In genomic region chr4:185143596-185143969, GRCh38 we compare ENCODE assay signal across 8 cellular contexts. TPM values are rescaled to one million over a fixed set of nuclear protein-coding genes. Genes with fewer than 3 reads are reported as not detected.
DNase-seq lines count a peak whose midpoint lies in the region; ATAC-seq and TF ChIP-seq lines count a peak whose summit lies in the region.

No MANE protein-coding gene starts in this region.

- no peaks in the 10 kb centered on the region for H3K27me3 ChIP-seq in CD8-positive, alpha-beta memory T cell (ENCODE audit: insufficient read depth, low read length, poor library complexity, severe bottlenecking)
- no peaks in the 10 kb centered on the region for H3K27me3 ChIP-seq in neural cell (ENCODE audit: insufficient read depth, low read depth, low read length)

- TF ChIP-seq CTCF in foreskin fibroblast (IDR thresholded peaks at IDR 0.05; ENCODE audit: low read depth, low read length) (no peak), neural cell (IDR thresholded peaks at IDR 0.05; ENCODE audit: poor library complexity, severe bottlenecking) (no peak), GM10266 (IDR thresholded peaks at IDR 0.05; ENCODE audit: control insufficient read depth, insufficient read depth, low read depth, missing control alignments) (no peak)

- peak overlapping the region; percentile 41 for H3K4me3 ChIP-seq in CD8-positive, alpha-beta memory T cell (ENCODE audit: low read length)
- H3K4me3 ChIP-seq in Jurkat, Clone E6-1 (ENCODE audit: low read length) = peak overlapping the region; percentile 68
- H3K4me3 ChIP-seq in foreskin fibroblast (ENCODE audit: low read depth in 1 of 2, low read length in 2 of 2) = peak overlapping the region; percentile 56 to 73
- H3K4me3 ChIP-seq in neural cell (ENCODE audit: low read length) = peak overlapping the region; percentile 74

- TF ChIP-seq EP300 in neural cell (conservative IDR thresholded peaks at IDR 0.05; ENCODE audit: poor library complexity, severe bottlenecking) = no peak

- TF ChIP-seq RAD21 in neural cell (conservative IDR thresholded peaks at IDR 0.05) = no peak

- peaks cover 8% of the 10 kb centered on the region for H3K4me1 ChIP-seq in CD8-positive, alpha-beta memory T cell (ENCODE audit: insufficient read depth, low read length)

- H3K9me2 ChIP-seq in neural cell (ENCODE audit: insufficient read depth, low read length) = no peaks in the 10 kb centered on the region

- no peaks in the 10 kb centered on the region for H3K9me3 ChIP-seq in CD8-positive, alpha-beta memory T cell (ENCODE audit: low read length)
- no peaks in the 10 kb centered on the region for H3K9me3 ChIP-seq in neural cell (ENCODE audit: low read length)

- H3K36me3 Mint-ChIP-seq in CD8-positive, alpha-beta memory T cell = peaks cover 0 to 10% (median 0%) of the 10 kb centered on the region in 3 donors
- peaks cover 8% of the 10 kb centered on the region for H3K36me3 Mint-ChIP-seq in activated T-cell treated with anti-CD3 and anti-CD28 coated beads, Interleukin-2, amount 50 U/mL, for 24 hours (ENCODE audit: low read depth)

- peaks cover 19 to 29% (median 25%) of the 10 kb centered on the region in 3 donors for H3K4me1 Mint-ChIP-seq in CD8-positive, alpha-beta memory T cell
- H3K4me1 Mint-ChIP-seq in activated T-cell treated with anti-CD3 and anti-CD28 coated beads, Interleukin-2, amount 50 U/mL, for 24 hours (ENCODE audit: low read depth) = peaks cover 13% of the 10 kb centered on the region

- peak in 3 of 5 donors; percentile 10 to 65 (median 14) for DNase-seq in CD8-positive, alpha-beta memory T cell
- no peak for DNase-seq in Jurkat, Clone E6-1 (ENCODE audit: low read depth, low spot score)
- no peak for DNase-seq in activated T-cell treated with anti-CD3 and anti-CD28 coated beads, Interleukin-2, amount 50 U/mL, for 24 hours
- DNase-seq in foreskin fibroblast (peak in 1 of 2 donors; percentile 51), NOMO-1 treated with dmso at 0.1 percent for 144 hours (lab: John Stamatoyannopoulos, UW; ENCODE audit: unreplicated experiment) (no peak), GM10266 (ENCODE audit: extremely low spot score) (no peak)

- H3K9me3 Mint-ChIP-seq in CD8-positive, alpha-beta memory T cell = no peaks in the 10 kb centered on the region
- no peaks in the 10 kb centered on the region for H3K9me3 Mint-ChIP-seq in activated T-cell treated with anti-CD3 and anti-CD28 coated beads, Interleukin-2, amount 50 U/mL, for 24 hours

- POLR2A ChIA-PET in CD8-positive, alpha-beta memory T cell (lab: Charles Lee) = interaction anchor here (0.6 to 1.6 kb wide), 8 partner anchors 8 to 410 kb away, joined by 3 to 5 read pairs (median 3); partner anchors contain the start of genes ANKRD37 and CENPU

- H3K36me3 ChIP-seq in CD8-positive, alpha-beta memory T cell (ENCODE audit: insufficient read depth, low read length) = no peaks in the 10 kb centered on the region
- peaks cover 7% of the 10 kb centered on the region for H3K36me3 ChIP-seq in neural cell (ENCODE audit: insufficient read depth, low read length)

- no peaks in the 10 kb centered on the region for H4K20me1 ChIP-seq in neural cell (ENCODE audit: insufficient read depth)

- no peaks in the 10 kb centered on the region for H3F3A ChIP-seq in neural cell (ENCODE audit: insufficient read depth, low read length, poor library complexity, severe bottlenecking)

- H3K4me2 ChIP-seq in neural cell (ENCODE audit: low read length) = peak overlapping the region; percentile 96

- ATAC-seq in GM21367 (IDR thresholded peaks at IDR 0.05; ENCODE audit: unreplicated experiment) = peak; percentile 15

- CTCF ChIA-PET in CD8-positive, alpha-beta memory T cell (lab: Charles Lee) = interaction anchor here (0.6 to 2.5 kb wide), 13 partner anchors 9 to 879 kb away, joined by 3 to 15 read pairs (median 4); partner anchors contain the start of gene LRP2BP

- peak overlapping the region; percentile 30 for H2AFZ ChIP-seq in neural cell (ENCODE audit: low read depth, low read length)

- H3K9ac ChIP-seq in neural cell (ENCODE audit: low read length) = peak overlapping the region; percentile 89

- H3K27ac Mint-ChIP-seq in CD8-positive, alpha-beta memory T cell = peak overlapping the region in 7 of 8 donors; percentile 36 to 82 (median 72)
- H3K27ac Mint-ChIP-seq in activated T-cell treated with anti-CD3 and anti-CD28 coated beads, Interleukin-2, amount 50 U/mL, for 24 hours = no peak overlapping the region

- H3K27me3 Mint-ChIP-seq in CD8-positive, alpha-beta memory T cell = peaks cover 2 to 6% of the 10 kb centered on the region in 2 donors
- H3K27me3 Mint-ChIP-seq in activated T-cell treated with anti-CD3 and anti-CD28 coated beads, Interleukin-2, amount 50 U/mL, for 24 hours = peaks cover 37% of the 10 kb centered on the region

- H3K27ac ChIP-seq in CD8-positive, alpha-beta memory T cell (ENCODE audit: low read depth, low read length) = peak overlapping the region; percentile 32
- peak overlapping the region; percentile 29 for H3K27ac ChIP-seq in neural cell (ENCODE audit: low read length)

- H3K4me3 Mint-ChIP-seq in CD8-positive, alpha-beta memory T cell = peak overlapping the region; percentile 79 to 92 (median 85)
- H3K4me3 Mint-ChIP-seq in activated T-cell treated with anti-CD3 and anti-CD28 coated beads, Interleukin-2, amount 50 U/mL, for 24 hours = peak overlapping the region; percentile 78

- H3K79me2 ChIP-seq in neural cell (replicated peaks; ENCODE audit: insufficient read depth, low read length) = peaks cover 17% of the 10 kb centered on the region

TF ChIP-seq in neural cell, 6 proteins besides CTCF, POLR2A, EP300 and RAD21:
- TF ChIP-seq TAF1 (IDR thresholded peaks at IDR 0.05; ENCODE audit: low read depth) = no peak
- TF ChIP-seq POLR2AphosphoS5 (IDR thresholded peaks at IDR 0.05) = no peak
- no peak for TF ChIP-seq EZH2 (IDR thresholded peaks at IDR 0.05; ENCODE audit: borderline replicate concordance, insufficient read depth, low read length, poor library complexity, severe bottlenecking)
- no peak for TF ChIP-seq MXI1 (conservative IDR thresholded peaks at IDR 0.05; ENCODE audit: poor library complexity, severe bottlenecking)
- TF ChIP-seq SMC3 (conservative IDR thresholded peaks at IDR 0.05; ENCODE audit: poor library complexity) = no peak
- TF ChIP-seq, protein P1, sequence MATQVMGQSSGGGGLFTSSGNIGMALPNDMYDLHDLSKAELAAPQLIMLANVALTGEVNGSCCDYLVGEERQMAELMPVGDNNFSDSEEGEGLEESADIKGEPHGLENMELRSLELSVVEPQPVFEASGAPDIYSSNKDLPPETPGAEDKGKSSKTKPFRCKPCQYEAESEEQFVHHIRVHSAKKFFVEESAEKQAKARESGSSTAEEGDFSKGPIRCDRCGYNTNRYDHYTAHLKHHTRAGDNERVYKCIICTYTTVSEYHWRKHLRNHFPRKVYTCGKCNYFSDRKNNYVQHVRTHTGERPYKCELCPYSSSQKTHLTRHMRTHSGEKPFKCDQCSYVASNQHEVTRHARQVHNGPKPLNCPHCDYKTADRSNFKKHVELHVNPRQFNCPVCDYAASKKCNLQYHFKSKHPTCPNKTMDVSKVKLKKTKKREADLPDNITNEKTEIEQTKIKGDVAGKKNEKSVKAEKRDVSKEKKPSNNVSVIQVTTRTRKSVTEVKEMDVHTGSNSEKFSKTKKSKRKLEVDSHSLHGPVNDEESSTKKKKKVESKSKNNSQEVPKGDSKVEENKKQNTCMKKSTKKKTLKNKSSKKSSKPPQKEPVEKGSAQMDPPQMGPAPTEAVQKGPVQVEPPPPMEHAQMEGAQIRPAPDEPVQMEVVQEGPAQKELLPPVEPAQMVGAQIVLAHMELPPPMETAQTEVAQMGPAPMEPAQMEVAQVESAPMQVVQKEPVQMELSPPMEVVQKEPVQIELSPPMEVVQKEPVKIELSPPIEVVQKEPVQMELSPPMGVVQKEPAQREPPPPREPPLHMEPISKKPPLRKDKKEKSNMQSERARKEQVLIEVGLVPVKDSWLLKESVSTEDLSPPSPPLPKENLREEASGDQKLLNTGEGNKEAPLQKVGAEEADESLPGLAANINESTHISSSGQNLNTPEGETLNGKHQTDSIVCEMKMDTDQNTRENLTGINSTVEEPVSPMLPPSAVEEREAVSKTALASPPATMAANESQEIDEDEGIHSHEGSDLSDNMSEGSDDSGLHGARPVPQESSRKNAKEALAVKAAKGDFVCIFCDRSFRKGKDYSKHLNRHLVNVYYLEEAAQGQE (IDR thresholded peaks at IDR 0.05; ENCODE audit: borderline replicate concordance) = no peak

RNA-seq across cellular contexts. Expression of gene SLC25A4, which starts 0.5 kb away (rescaled TPM):
- 10 to 100 TPM; 11.8 to 12.6 TPM for total RNA-seq in CD8-positive, alpha-beta memory T cell
- polyA plus RNA-seq in CD8-positive, alpha-beta memory T cell = 16.3 TPM
- 35.2 TPM for polyA plus RNA-seq in Jurkat, Clone E6-1 (2012; ENCODE audit: insufficient read depth, insufficient read length)
- 139 and 140 TPM in 2 replicates for polyA plus RNA-seq in neural cell
- 48.9 and 50.1 TPM in 2 replicates for polyA minus RNA-seq in neural cell

Comparison
In these comparisons a context has a peak if more than half of its experiments do, and no peak if none do; other contexts are left out.
1. DNase-seq: peak in CD8-positive, alpha-beta memory T cell (3 of 5); none in Jurkat, Clone E6-1 (single experiment), activated T-cell treated with anti-CD3 and anti-CD28 coated beads, Interleukin-2, amount 50 U/mL, for 24 hours (single experiment), NOMO-1 treated with dmso at 0.1 percent for 144 hours (single experiment) and GM10266 (single experiment).
2. Peak in every context shown above with its lines, with median percentiles within 50 percentile points of each other: H3K4me3 ChIP-seq.